ENCODE assay signal across 9 cellular contexts in genomic region chr1:98749152-98749756, GRCh38.
DNase-seq lines count a peak whose midpoint lies in the region; ATAC-seq, FAIRE-seq and TF ChIP-seq lines count a peak whose summit lies in the region.
"Had no signal": no experiment of that assay in that cellular context is flagged by ENCODE, and none has a peak within 500 bp of the region (broad histone marks: within the 10 kb centered on the region; RNA-seq: fewer than 3 reads in every experiment).

No MANE protein-coding gene starts in this region.

- H3K9me3 ChIP-seq in Karpas-422 (ENCODE audit: low read length) (no peaks in the 10 kb centered on the region), body of pancreas (no peaks in the 10 kb centered on the region), pancreas (no peaks in the 10 kb centered on the region)
- H3K9me3 ChIP-seq: SJCRH30 had no signal

- no peak overlapping the region for H3K9ac ChIP-seq in Karpas-422 (ENCODE audit: low read length)

- H3K79me2 ChIP-seq in Karpas-422 (ENCODE audit: low read length), result no peaks in the 10 kb centered on the region

- WGBS in body of pancreas, 2 donors, result 43 to 50% methylated on average over 2 of the region's 2 CpGs
- WGBS in pancreas, 2 donors, result 49 to 51% methylated on average over 2 of the region's 2 CpGs

- TF ChIP-seq CTCF in body of pancreas (IDR thresholded peaks at IDR 0.05) (peak in 4 of 7 experiments; percentile 14 to 27 (median 20)), pancreas (IDR thresholded peaks at IDR 0.05) (peak in 1 of 4 donors; percentile 18)

- no peak overlapping the region for H2AFZ ChIP-seq in Karpas-422 (ENCODE audit: low read length)

- TF ChIP-seq POLR2A in body of pancreas (IDR thresholded peaks at IDR 0.05), result no peak

- H3K4me1 ChIP-seq in Karpas-422 (ENCODE audit: low read length) (no peaks in the 10 kb centered on the region), body of pancreas (no peaks in the 10 kb centered on the region), pancreas (no peaks in the 10 kb centered on the region)
- H3K4me1 ChIP-seq: SJCRH30 had no signal

- DNase-seq in NCI-H345 treated with DMSO at 0.1 percent for 48 hours (lab: John Stamatoyannopoulos, UW; ENCODE audit: unreplicated experiment) (peak; percentile 6), NCI-H345 (lab: John Stamatoyannopoulos, UW) (no peak), Karpas-422 (peak; percentile 81), body of pancreas (no peak), pancreas (no peak)
- no peak for DNase-seq in activated CD4-positive, alpha-beta T cell treated with anti-CD3 and anti-CD28 coated beads, Interleukin-2, amount 50 U/mL, for 48 hours

- no peak overlapping the region for H3K27ac ChIP-seq in Karpas-422 (ENCODE audit: low read length)
- no peak overlapping the region for H3K27ac ChIP-seq in body of pancreas
- H3K27ac ChIP-seq in pancreas, result no peak overlapping the region
- H3K27ac ChIP-seq: SJCRH30 had no signal

- no peaks in the 10 kb centered on the region for H4K20me1 ChIP-seq in Karpas-422 (ENCODE audit: insufficient read depth, low read depth, low read length)

- H3K9me2 ChIP-seq in Karpas-422 (replicated peaks; ENCODE audit: insufficient read depth, low read length), result no peaks in the 10 kb centered on the region

- peak; percentile 68 for FAIRE-seq in pancreas (lab: Jason Lieb, UNC)

- H3K4me3 ChIP-seq in Karpas-422 (ENCODE audit: low read length) (no peak overlapping the region), body of pancreas (no peak overlapping the region), pancreas (no peak overlapping the region)
- H3K4me3 ChIP-seq: SJCRH30 had no signal

- intact Hi-C loops in body of pancreas (cut with DNase I) (no loop called here), pancreas (cut with DNase I) (no loop called here)

- H3K27me3 ChIP-seq in Karpas-422 (ENCODE audit: low read length) (no peaks in the 10 kb centered on the region), body of pancreas (no peaks in the 10 kb centered on the region), pancreas (no peaks in the 10 kb centered on the region)
- H3K27me3 ChIP-seq: SJCRH30 had no signal

- ATAC-seq in body of pancreas (no peak), pancreas (no peak), GM21786 (IDR thresholded peaks at IDR 0.05; ENCODE audit: unreplicated experiment) (no peak), HG03460 (IDR thresholded peaks at IDR 0.05; ENCODE audit: unreplicated experiment) (no peak)

- H3K36me3 ChIP-seq in Karpas-422 (ENCODE audit: insufficient read depth, low read length) (no peaks in the 10 kb centered on the region), body of pancreas (replicated peaks in 1 of 2; ENCODE audit: insufficient read depth in 1 of 2, low read depth in 2 of 2) (no peaks in the 10 kb centered on the region), pancreas (no peaks in the 10 kb centered on the region)
- H3K36me3 ChIP-seq: SJCRH30 had no signal

- no peak overlapping the region for H3K4me2 ChIP-seq in Karpas-422 (ENCODE audit: low read depth, low read length, poor library complexity, severe bottlenecking)

Comparison
In these comparisons a context has a peak if more than half of its experiments do, and no peak if none do; other contexts are left out.
1. DNase-seq: peak in NCI-H345 treated with DMSO at 0.1 percent for 48 hours (single experiment) and Karpas-422 (single experiment); none in NCI-H345 (single experiment), body of pancreas (0 of 4), pancreas (0 of 6) and activated CD4-positive, alpha-beta T cell treated with anti-CD3 and anti-CD28 coated beads, Interleukin-2, amount 50 U/mL, for 48 hours (0 of 2).